Comparison of ENCODE assay signal across 17 cellular contexts in genomic region chr1:20775700-20776099, GRCh38. TPM values are rescaled to one million over a fixed set of nuclear protein-coding genes. Genes with fewer than 3 reads are reported as not detected.
DNase-seq lines count a peak whose midpoint lies in the region; ATAC-seq, FAIRE-seq and TF ChIP-seq lines count a peak whose summit lies in the region.
"Had no signal": no experiment of that assay in that cellular context is flagged by ENCODE, and none has a peak within 500 bp of the region (broad histone marks: within the 10 kb centered on the region; RNA-seq: fewer than 3 reads in every experiment).

No MANE protein-coding gene starts in this region.

- peaks cover 3% of the 10 kb centered on the region for H3K4me1 Mint-ChIP-seq in activated naive CD4-positive, alpha-beta T cell treated with anti-CD3 and anti-CD28 coated beads, Interleukin-2, amount 10 ng/mL, durations not matched to agents 7 days and 5 days
- H3K4me1 Mint-ChIP-seq in mesothelial cell of epicardium = peaks cover 12% of the 10 kb centered on the region
- H3K4me1 Mint-ChIP-seq in osteocyte (ENCODE audit: unreplicated experiment) = peaks cover 13% of the 10 kb centered on the region

- H3K9me3 Mint-ChIP-seq in activated naive CD4-positive, alpha-beta T cell treated with anti-CD3 and anti-CD28 coated beads, Interleukin-2, amount 50 U/mL, for 72 hours = no peaks in the 10 kb centered on the region
- H3K9me3 Mint-ChIP-seq in activated naive CD4-positive, alpha-beta T cell treated with anti-CD3 and anti-CD28 coated beads, Interleukin-2, amount 10 ng/mL, durations not matched to agents 7 days and 5 days = no peaks in the 10 kb centered on the region
- no peaks in the 10 kb centered on the region for H3K9me3 Mint-ChIP-seq in mesothelial cell of epicardium
- H3K9me3 Mint-ChIP-seq in osteocyte (ENCODE audit: unreplicated experiment) = no peaks in the 10 kb centered on the region
- H3K9me3 Mint-ChIP-seq: CD4-positive, CD25-positive, alpha-beta regulatory T cell had no signal

- no peaks in the 10 kb centered on the region for H3K4me1 ChIP-seq in small intestine (ENCODE audit: control insufficient read depth in 2 of 2, insufficient read depth in 1 of 2, low read depth in 1 of 2, low read length in 1 of 2)
- H3K4me1 ChIP-seq: BLaER1 treated with 17β-estradiol and CSF1 and Interleukin-3, amounts not matched to agents 10 nM and 100 nM had no signal

- no peaks in the 10 kb centered on the region for H3K27me3 Mint-ChIP-seq in activated naive CD4-positive, alpha-beta T cell treated with anti-CD3 and anti-CD28 coated beads, Interleukin-2, amount 10 ng/mL, durations not matched to agents 7 days and 5 days
- no peaks in the 10 kb centered on the region for H3K27me3 Mint-ChIP-seq in mesothelial cell of epicardium (ENCODE audit: low read depth)
- H3K27me3 Mint-ChIP-seq in osteocyte (ENCODE audit: unreplicated experiment) = no peaks in the 10 kb centered on the region
- H3K27me3 Mint-ChIP-seq: CD4-positive, CD25-positive, alpha-beta regulatory T cell had no signal

- no peak overlapping the region for H3K4me3 Mint-ChIP-seq in activated naive CD4-positive, alpha-beta T cell treated with anti-CD3 and anti-CD28 coated beads, Interleukin-2, amount 10 ng/mL, durations not matched to agents 7 days and 5 days
- H3K4me3 Mint-ChIP-seq in mesothelial cell of epicardium (no peak overlapping the region), osteocyte (ENCODE audit: unreplicated experiment) (no peak overlapping the region)
- H3K4me3 Mint-ChIP-seq: CD4-positive, CD25-positive, alpha-beta regulatory T cell had no signal

- H3K27ac Mint-ChIP-seq in activated naive CD4-positive, alpha-beta T cell treated with anti-CD3 and anti-CD28 coated beads, Interleukin-2, amount 50 U/mL, for 72 hours = peak overlapping the region in 1 of 2 donors; percentile 34
- no peak overlapping the region for H3K27ac Mint-ChIP-seq in activated naive CD4-positive, alpha-beta T cell treated with anti-CD3 and anti-CD28 coated beads, Interleukin-2, amount 10 ng/mL, durations not matched to agents 7 days and 5 days
- H3K27ac Mint-ChIP-seq in mesothelial cell of epicardium (peak overlapping the region; percentile 51), osteocyte (ENCODE audit: unreplicated experiment) (no peak overlapping the region)
- H3K27ac Mint-ChIP-seq: CD4-positive, CD25-positive, alpha-beta regulatory T cell had no signal

- H3K4me3 ChIP-seq in NB4 (ENCODE audit: low read depth, low read length) (no peak overlapping the region), small intestine (ENCODE audit: low read depth in 1 of 2, low read length in 2 of 2) (no peak overlapping the region)
- H3K4me3 ChIP-seq: BLaER1 treated with 17β-estradiol and CSF1 and Interleukin-3, amounts not matched to agents 10 nM and 100 nM; GM12878; GM23248 had no signal

- peaks cover 0 to 27% of the 10 kb centered on the region in 2 donors for H3K36me3 Mint-ChIP-seq in activated naive CD4-positive, alpha-beta T cell treated with anti-CD3 and anti-CD28 coated beads, Interleukin-2, amount 50 U/mL, for 72 hours
- peaks cover 58% of the 10 kb centered on the region for H3K36me3 Mint-ChIP-seq in activated naive CD4-positive, alpha-beta T cell treated with anti-CD3 and anti-CD28 coated beads, Interleukin-2, amount 10 ng/mL, durations not matched to agents 7 days and 5 days
- H3K36me3 Mint-ChIP-seq in mesothelial cell of epicardium = peaks cover 22% of the 10 kb centered on the region
- H3K36me3 Mint-ChIP-seq in osteocyte (ENCODE audit: unreplicated experiment) = peaks cover 48% of the 10 kb centered on the region

- WGBS in small intestine, 3 donors = 84 to 93% (median 90%) methylated on average over 4 of the region's 4 CpGs

- no peak overlapping the region for H3K27ac ChIP-seq in small intestine (ENCODE audit: low read depth in 1 of 2, low read length in 1 of 2)
- H3K27ac ChIP-seq: BLaER1 treated with 17β-estradiol and CSF1 and Interleukin-3, amounts not matched to agents 10 nM and 100 nM; GM23248; HL-60 had no signal

- peaks cover 0 to 11% of the 10 kb centered on the region in 2 donors for H3K36me3 ChIP-seq in small intestine (ENCODE audit: control insufficient read depth in 2 of 2, insufficient read depth in 2 of 2, low read length in 2 of 2)

- no peak for DNase-seq in activated CD4-positive, CD25-positive, alpha-beta regulatory T cell (lab: John Stamatoyannopoulos, UW)
- DNase-seq in activated naive CD4-positive, alpha-beta T cell treated with anti-CD3 and anti-CD28 coated beads, Interleukin-2, amount 50 U/mL, for 72 hours (ENCODE audit: low spot score in 2 of 2) = no peak
- no peak for DNase-seq in activated naive CD4-positive, alpha-beta T cell treated with anti-CD3 and anti-CD28 coated beads, Interleukin-2, amount 10 ng/mL, durations not matched to agents 7 days and 5 days
- DNase-seq in NB4 (ENCODE audit: low read depth) = peak; percentile 4
- no peak for DNase-seq in mesothelial cell of epicardium (ENCODE audit: low spot score in 2 of 2, unreplicated experiment in 2 of 2)
- no peak for DNase-seq in small intestine
- no peak for DNase-seq in osteocyte (ENCODE audit: extremely low spot score, unreplicated experiment)
- DNase-seq: 8988T; ACHN; CD4-positive, CD25-positive, alpha-beta regulatory T cell; GM23248 had no signal

- no peaks in the 10 kb centered on the region for H3K9me3 ChIP-seq in small intestine (ENCODE audit: control insufficient read depth, low read depth)
- H3K9me3 ChIP-seq: BLaER1 treated with 17β-estradiol and CSF1 and Interleukin-3, amounts not matched to agents 10 nM and 100 nM had no signal

- no peak for TF ChIP-seq CTCF in NB4 (IDR thresholded peaks at IDR 0.05; ENCODE audit: low read depth, low read length)
- no peak for TF ChIP-seq CTCF in mesothelial cell of epicardium (IDR thresholded peaks at IDR 0.05; ENCODE audit: unreplicated experiment)
- no peak for TF ChIP-seq CTCF in osteocyte (IDR thresholded peaks at IDR 0.05)

- CTCF ChIA-PET in activated naive CD4-positive, alpha-beta T cell treated with anti-CD3 and anti-CD28 coated beads, Interleukin-2, amount 10 ng/mL, durations not matched to agents 7 days and 5 days (lab: Charles Lee) = no interaction called here

- no peak for FAIRE-seq in small intestine (lab: Jason Lieb, UNC)
- FAIRE-seq: GM12878, H54 had no signal

- TF ChIP-seq POLR2A in NB4 (IDR thresholded peaks at IDR 0.05; ENCODE audit: extremely low read depth, insufficient read length) = no peak

- H3K27me3 ChIP-seq in small intestine (ENCODE audit: control insufficient read depth in 2 of 2, insufficient read depth in 2 of 2, low read length in 2 of 2) = no peaks in the 10 kb centered on the region
- H3K27me3 ChIP-seq: BLaER1 treated with 17β-estradiol and CSF1 and Interleukin-3, amounts not matched to agents 10 nM and 100 nM had no signal

- ATAC-seq in activated CD4-positive, CD25-positive, alpha-beta regulatory T cell treated with anti-CD3 and anti-CD28 coated beads, Interleukin-2, amount 50 U/mL, for 24 hours = peak; percentile 48 to 82
- peak; percentile 51 to 91 for ATAC-seq in activated naive CD4-positive, alpha-beta T cell treated with anti-CD3 and anti-CD28 coated beads, Interleukin-2, amount 50 U/mL, for 72 hours
- ATAC-seq: GM12878, HCT116 had no signal

RNA-seq across cellular contexts. Expression of gene HP1BP3, which starts 11.4 kb away (rescaled TPM):
- 100 to 1,000 TPM; 253 to 311 TPM for total RNA-seq in activated naive CD4-positive, alpha-beta T cell treated with anti-CD3 and anti-CD28 coated beads, Interleukin-2, amount 50 U/mL, for 72 hours
- total RNA-seq in mesothelial cell of epicardium = 262 to 270 TPM (median 269 TPM) in 3 replicates
- 100 to 1,000 TPM in 1 of 3 donors, 10 to 100 TPM in 2; 56.4 to 101 (median 76.7) TPM for polyA plus RNA-seq in small intestine
- total RNA-seq in osteocyte = 228 and 231 TPM in 2 replicates

RNA-seq across cellular contexts. Expression of gene SH2D5, which starts 43.2 kb away (rescaled TPM):
- total RNA-seq in activated naive CD4-positive, alpha-beta T cell treated with anti-CD3 and anti-CD28 coated beads, Interleukin-2, amount 50 U/mL, for 72 hours = under 1 TPM in 1 of 2 donors, not detected in 1; 0.66 TPM
- 0.45 to 0.90 TPM (median 0.49 TPM) in 3 replicates for total RNA-seq in mesothelial cell of epicardium
- 1 to 10 TPM in 1 of 3 donors, under 1 TPM in 2; 0.07 to 1.1 (median 0.22) TPM for polyA plus RNA-seq in small intestine
- 0.18 and 0.46 TPM in 2 replicates for total RNA-seq in osteocyte
- total RNA-seq: CD4-positive, CD25-positive, alpha-beta regulatory T cell had no signal
- polyA plus RNA-seq: CD4-positive, CD25-positive, alpha-beta regulatory T cell had no signal

RNA-seq across cellular contexts. Expression of gene KIF17, which starts 57.9 kb away (rescaled TPM):
- total RNA-seq in activated naive CD4-positive, alpha-beta T cell treated with anti-CD3 and anti-CD28 coated beads, Interleukin-2, amount 50 U/mL, for 72 hours = 1 to 10 TPM in 1 of 2 donors, under 1 TPM in 1; 0.18 to 1.0 TPM
- total RNA-seq in mesothelial cell of epicardium (0.40 to 0.86 TPM (median 0.44 TPM) in 3 replicates), osteocyte (0.11 TPM in 1 of 2 replicates, not detected in the other)
- 1 to 10 TPM; 2.2 to 2.7 (median 2.7) TPM for polyA plus RNA-seq in small intestine
- total RNA-seq: CD4-positive, CD25-positive, alpha-beta regulatory T cell had no signal
- polyA plus RNA-seq: CD4-positive, CD25-positive, alpha-beta regulatory T cell had no signal
